1 cellular context compared by ENCODE assay signal in the genomic region with DNA sequence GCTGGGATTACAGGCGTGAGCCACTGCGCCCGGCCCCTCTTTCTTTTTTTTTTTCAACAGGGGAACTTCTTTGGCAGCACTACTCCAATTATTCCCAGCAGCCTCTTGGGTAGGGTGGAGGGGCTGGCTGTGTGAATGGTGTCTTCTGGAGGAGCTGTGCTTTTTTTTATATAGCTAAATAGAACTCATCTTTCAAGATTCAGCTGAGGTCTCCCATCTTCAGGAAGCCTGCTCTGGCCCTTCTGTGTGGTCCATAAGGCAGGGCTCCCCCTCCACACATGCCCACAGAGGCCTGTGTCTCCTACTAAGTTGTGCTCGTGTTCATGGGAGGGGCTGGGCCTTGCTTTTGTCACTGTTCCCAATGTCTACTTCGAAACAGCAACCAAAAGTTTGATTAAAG.
TF ChIP-seq lines count a peak whose summit lies in the region.

No MANE protein-coding gene starts in this region.

TF ChIP-seq in GM23338, 12 proteins besides CTCF, POLR2A, EP300 and RAD21 (continued from another document):
- TF ChIP-seq ZNF462 (CRISPR knock-in tag; IDR thresholded peaks at IDR 0.05) (no peak), NANOG (IDR thresholded peaks at IDR 0.05; ENCODE audit: borderline replicate concordance) (no peak), ETS1 (IDR thresholded peaks at IDR 0.05) (no peak), STAT1 (IDR thresholded peaks at IDR 0.05; ENCODE audit: unreplicated experiment) (no peak), ZNF114 (CRISPR knock-in tag; IDR thresholded peaks at IDR 0.05) (no peak), EZH2 (IDR thresholded peaks at IDR 0.05; ENCODE audit: low read depth, unreplicated experiment) (no peak), CREB1 (CRISPR knock-in tag; IDR thresholded peaks at IDR 0.05; ENCODE audit: low read depth) (no peak)
